32 cellular contexts compared by ENCODE assay signal in the genomic region with DNA sequence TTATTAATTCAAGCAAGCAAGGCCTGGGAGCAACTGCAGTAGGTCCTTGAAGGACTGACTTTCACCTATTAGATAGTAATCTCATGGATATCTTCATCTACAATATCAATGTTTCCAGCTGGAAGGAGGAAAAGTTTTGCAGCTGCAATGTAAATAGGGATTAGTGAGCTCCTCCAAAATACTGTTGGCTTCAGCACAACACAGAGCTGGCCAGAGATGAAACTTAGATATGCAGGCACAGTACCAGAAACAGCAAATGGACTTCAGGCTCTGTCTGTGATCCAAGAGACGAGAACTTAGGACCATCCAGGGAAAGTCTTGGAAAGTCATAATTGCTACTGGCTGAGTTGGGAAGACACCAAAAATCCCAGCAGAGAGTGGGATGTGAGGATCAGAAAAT. TPM values are rescaled to one million over a fixed set of nuclear protein-coding genes. Genes with fewer than 3 reads are reported as not detected.
"Had no signal": no experiment of that assay in that cellular context is flagged by ENCODE, and none has a peak within 500 bp of the region (broad histone marks: within the 10 kb centered on the region; RNA-seq: fewer than 3 reads in every experiment).

No MANE protein-coding gene starts in this region.

- H3K9me3 ChIP-seq: adrenal gland, body of pancreas, esophagus squamous epithelium had no signal

- H3K27ac ChIP-seq: adrenal gland, body of pancreas, esophagus squamous epithelium, gastroesophageal sphincter, heart right ventricle had no signal

- H3K36me3 Mint-ChIP-seq: activated naive CD4-positive, alpha-beta T cell treated with anti-CD3 and anti-CD28 coated beads, Interleukin-2, amount 50 U/mL, for 24 hours; activated naive CD8-positive, alpha-beta T cell treated with anti-CD3 and anti-CD28 coated beads for 36 hours; WTC11 had no signal

- H3K27me3 Mint-ChIP-seq: activated CD8-positive, alpha-beta T cell treated with anti-CD3 and anti-CD28 coated beads for 36 hours; activated naive CD8-positive, alpha-beta T cell treated with anti-CD3 and anti-CD28 coated beads for 36 hours; activated naive CD8-positive, alpha-beta T cell treated with anti-CD3 and anti-CD28 coated beads, Interleukin-2, amount 50 U/mL, for 24 hours; effector memory CD8-positive, alpha-beta T cell had no signal

- H3K9me3 Mint-ChIP-seq: activated CD8-positive, alpha-beta T cell treated with anti-CD3 and anti-CD28 coated beads for 36 hours; activated naive CD8-positive, alpha-beta T cell treated with anti-CD3 and anti-CD28 coated beads, Interleukin-2, amount 50 U/mL, for 24 hours; activated T-helper 2 cell treated with anti-CD3 and anti-CD28 coated beads, Interferon-gamma antibody, Interleukin-2, Interleukin-4, amounts not matched to agents 10 μg/mL and 5 μg/mL and 100 μg/mL, durations not matched to agents 14 hours and 24 hours and 36 hours had no signal

- H3K4me3 ChIP-seq: adrenal gland, body of pancreas, esophagus squamous epithelium, gastroesophageal sphincter, heart right ventricle had no signal

- H3K4me1 Mint-ChIP-seq: activated naive CD4-positive, alpha-beta T cell treated with anti-CD3 and anti-CD28 coated beads, Interleukin-2, amount 50 U/mL, for 24 hours; activated naive CD8-positive, alpha-beta T cell treated with anti-CD3 and anti-CD28 coated beads for 36 hours; activated naive CD8-positive, alpha-beta T cell treated with anti-CD3 and anti-CD28 coated beads, Interleukin-2, amount 50 U/mL, for 24 hours had no signal

- H3K27ac Mint-ChIP-seq: activated CD8-positive, alpha-beta T cell treated with anti-CD3 and anti-CD28 coated beads for 36 hours; activated naive CD4-positive, alpha-beta T cell treated with anti-CD3 and anti-CD28 coated beads for 36 hours; activated naive CD4-positive, alpha-beta T cell treated with anti-CD3 and anti-CD28 coated beads, Interleukin-2, amount 50 U/mL, for 24 hours; activated naive CD8-positive, alpha-beta T cell treated with anti-CD3 and anti-CD28 coated beads for 36 hours; activated naive CD8-positive, alpha-beta T cell treated with anti-CD3 and anti-CD28 coated beads, Interleukin-2, amount 50 U/mL, for 24 hours; activated T-helper 1 cell treated with anti-CD3 and anti-CD28 coated beads, Interleukin-12 subunit alpha, Interleukin-12 subunit beta, Interleukin-2, Interleukin-4 antibody, amounts not matched to agents 30 ng/mL and 10 ng/mL and 1 ng/mL, durations not matched to agents 14 hours and 24 hours and 36 hours; activated T-helper 2 cell treated with anti-CD3 and anti-CD28 coated beads, Interferon-gamma antibody, Interleukin-2, Interleukin-4, amounts not matched to agents 10 μg/mL and 5 μg/mL and 100 μg/mL, durations not matched to agents 14 hours and 24 hours and 36 hours; effector memory CD8-positive, alpha-beta T cell; WTC11 had no signal

- H3K27me3 ChIP-seq: adrenal gland, body of pancreas, esophagus squamous epithelium, gastroesophageal sphincter, heart right ventricle had no signal

- DNase-seq: activated CD4-positive, alpha-beta T cell treated with anti-CD3 and anti-CD28 coated beads for 1 hour; activated CD4-positive, alpha-beta T cell treated with anti-CD3 and anti-CD28 coated beads for 4 hours; activated CD4-positive, alpha-beta T cell treated with anti-CD3 and anti-CD28 coated beads, Interleukin-2, amount 50 U/mL, for 1 hour; activated CD4-positive, alpha-beta T cell treated with anti-CD3 and anti-CD28 coated beads, Interleukin-2, amount 50 U/mL, for 48 hours; activated CD8-positive, alpha-beta memory T cell treated with anti-CD3 and anti-CD28 coated beads for 24 hours; activated CD8-positive, alpha-beta T cell treated with anti-CD3 and anti-CD28 coated beads for 36 hours; activated effector memory CD4-positive, alpha-beta T cell treated with anti-CD3 and anti-CD28 coated beads, Interleukin-2, amount 50 U/mL, for 16 hours; activated naive CD4-positive, alpha-beta T cell treated with anti-CD3 and anti-CD28 coated beads for 36 hours; activated naive CD8-positive, alpha-beta T cell treated with anti-CD3 and anti-CD28 coated beads for 36 hours; activated naive CD8-positive, alpha-beta T cell treated with anti-CD3 and anti-CD28 coated beads, Interleukin-2, amount 50 U/mL, for 24 hours; activated T-cell treated with anti-CD3 and anti-CD28 coated beads, Interleukin-2, amount 50 U/mL, for 1 hour; activated T-cell treated with anti-CD3 and anti-CD28 coated beads, Interleukin-2, amount 50 U/mL, for 48 hours; adrenal gland; amygdala; aorta; body of pancreas; caudate nucleus; cortex of kidney; dermis blood vessel endothelial cell; effector CD4-positive, alpha-beta T cell; effector memory CD8-positive, alpha-beta T cell; erythroblast; esophagus squamous epithelium; foreskin melanocyte; heart right ventricle; T-helper 2 cell had no signal

- H3K36me3 ChIP-seq: adrenal gland, esophagus squamous epithelium, gastroesophageal sphincter, heart right ventricle had no signal

- H3K4me3 Mint-ChIP-seq: activated CD8-positive, alpha-beta T cell treated with anti-CD3 and anti-CD28 coated beads for 36 hours; activated naive CD4-positive, alpha-beta T cell treated with anti-CD3 and anti-CD28 coated beads for 36 hours; activated naive CD4-positive, alpha-beta T cell treated with anti-CD3 and anti-CD28 coated beads, Interleukin-2, amount 50 U/mL, for 24 hours; activated naive CD8-positive, alpha-beta T cell treated with anti-CD3 and anti-CD28 coated beads for 36 hours; activated naive CD8-positive, alpha-beta T cell treated with anti-CD3 and anti-CD28 coated beads, Interleukin-2, amount 50 U/mL, for 24 hours; activated T-helper 1 cell treated with anti-CD3 and anti-CD28 coated beads, Interleukin-12 subunit alpha, Interleukin-12 subunit beta, Interleukin-2, Interleukin-4 antibody, amounts not matched to agents 30 ng/mL and 10 ng/mL and 1 ng/mL, durations not matched to agents 14 hours and 24 hours and 36 hours; effector memory CD8-positive, alpha-beta T cell; WTC11 had no signal

- ATAC-seq: activated CD8-positive, alpha-beta T cell treated with anti-CD3 and anti-CD28 coated beads for 36 hours; activated naive CD8-positive, alpha-beta T cell treated with anti-CD3 and anti-CD28 coated beads, Interleukin-2, amount 50 U/mL, for 24 hours; body of pancreas; effector memory CD8-positive, alpha-beta T cell; gastroesophageal sphincter; WTC11 had no signal

- H3K4me1 ChIP-seq: adrenal gland had no signal

RNA-seq across cellular contexts. Expression of gene PARM1, which starts 57.4 kb away (rescaled TPM):
- total RNA-seq: activated T-helper 1 cell treated with anti-CD3 and anti-CD28 coated beads, Interleukin-12 subunit alpha, Interleukin-12 subunit beta, Interleukin-2, Interleukin-4 antibody, amounts not matched to agents 30 ng/mL and 10 ng/mL and 1 ng/mL, durations not matched to agents 14 hours and 24 hours and 36 hours; activated T-helper 2 cell treated with anti-CD3 and anti-CD28 coated beads, Interferon-gamma antibody, Interleukin-2, Interleukin-4, amounts not matched to agents 10 μg/mL and 5 μg/mL and 100 μg/mL, durations not matched to agents 14 hours and 24 hours and 36 hours; T-helper 1 cell treated with Interleukin-12 subunit alpha and Interleukin-12 subunit beta and Interleukin-4 antibody, amounts not matched to agents 30 ng/mL and 1 ng/mL, for 36 hours had no signal
